13 cellular contexts compared by ENCODE assay signal in the genomic region with DNA sequence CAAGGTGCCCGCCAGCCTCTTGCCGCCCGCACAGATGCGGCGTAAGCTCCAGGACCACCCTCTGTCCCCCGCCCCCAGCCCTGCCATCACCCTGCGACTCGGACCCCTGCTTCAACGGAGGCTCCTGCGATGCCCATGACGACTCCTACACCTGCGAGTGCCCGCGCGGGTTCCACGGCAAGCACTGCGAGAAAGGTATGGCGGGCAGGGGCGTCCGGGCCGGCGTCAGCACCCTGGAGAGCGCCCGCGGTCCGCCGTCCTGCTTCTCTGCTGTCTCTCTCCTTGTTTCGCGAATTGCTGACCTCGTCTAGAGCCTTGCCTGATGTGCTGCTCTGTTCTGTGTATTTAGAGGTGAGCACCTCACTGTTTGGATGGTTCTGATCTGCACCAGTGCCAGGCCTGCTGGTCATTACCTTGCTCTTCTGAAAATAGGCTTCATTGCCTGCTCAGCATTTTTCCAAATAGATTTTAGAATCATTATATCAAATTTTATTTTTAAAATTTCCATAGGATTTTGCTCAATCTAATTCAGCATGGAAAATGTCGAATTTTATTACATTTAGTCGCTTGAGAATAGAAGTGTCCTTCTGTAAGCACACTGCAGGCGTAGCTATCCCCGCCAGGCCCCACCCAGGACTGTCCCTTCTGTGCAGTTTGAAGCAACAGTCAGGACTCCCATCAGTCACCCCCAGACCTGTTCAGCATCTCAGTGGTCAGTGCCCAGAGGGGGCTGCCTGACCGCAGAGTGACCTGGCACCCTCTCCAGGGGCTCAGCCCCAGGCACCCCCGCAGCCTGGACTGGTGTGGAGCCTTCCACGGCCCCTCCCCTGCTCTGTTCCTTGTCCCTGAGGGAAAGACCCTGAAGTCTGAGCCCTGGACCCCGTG. TPM values are rescaled to one million over a fixed set of nuclear protein-coding genes. Genes with fewer than 3 reads are reported as not detected.
DNase-seq lines count a peak whose midpoint lies in the region; ATAC-seq, FAIRE-seq and TF ChIP-seq lines count a peak whose summit lies in the region.
"Had no signal": no experiment of that assay in that cellular context is flagged by ENCODE, and none has a peak within 500 bp of the region (broad histone marks: within the 10 kb centered on the region; RNA-seq: fewer than 3 reads in every experiment).

No MANE protein-coding gene starts in this region.

- FAIRE-seq in urothelium cell line (lab: Jason Lieb, UNC): no peak

- ATAC-seq in Right ventricle myocardium inferior (no peak), left ventricle myocardium superior (no peak), memory B cell (ENCODE audit: low read depth) (no peak), HG02759 (IDR thresholded peaks at IDR 0.05; ENCODE audit: unreplicated experiment) (no peak)

- DNase-seq in Right ventricle myocardium inferior (ENCODE audit: missing footprints): peak; percentile 37
- no peak for DNase-seq in left ventricle myocardium superior
- peak; percentile 72 for DNase-seq in endothelial cell (ENCODE audit: low spot score)
- DNase-seq in memory B cell (ENCODE audit: low spot score in 2 of 2): no peak
- DNase-seq in urothelium cell line (ENCODE audit: low spot score): peak; percentile 16
- no peak for DNase-seq in activated T-cell treated with anti-CD3 and anti-CD28 coated beads, Interleukin-2, amount 50 U/mL, for 24 hours
- no peak for DNase-seq in HFFc6
- DNase-seq: activated naive CD4-positive, alpha-beta T cell treated with anti-CD3 and anti-CD28 coated beads, Interleukin-2, amount 10 ng/mL, durations not matched to agents 7 days and 5 days; NCI-H2029; stimulated activated CD4-positive, alpha-beta T cell treated with anti-CD3 and anti-CD28 coated beads, Interleukin-12 subunit alpha, Interleukin-12 subunit beta, amount 100 ng/mL, for 4 hours; substantia nigra; T-helper 9 cell had no signal

- no peak for TF ChIP-seq CTCF in endothelial cell (IDR thresholded peaks at IDR 0.05; ENCODE audit: unreplicated experiment)
- TF ChIP-seq CTCF in HFFc6 (IDR thresholded peaks at IDR 0.05): no peak

- H3K27ac Mint-ChIP-seq in endothelial cell (ENCODE audit: unreplicated experiment) (no peak overlapping the region), memory B cell (peak overlapping the region; percentile 62), HFFc6 (no peak overlapping the region)
- H3K27ac Mint-ChIP-seq in activated T-cell treated with anti-CD3 and anti-CD28 coated beads, Interleukin-2, amount 50 U/mL, for 24 hours: no peak overlapping the region
- H3K27ac Mint-ChIP-seq: activated naive CD4-positive, alpha-beta T cell treated with anti-CD3 and anti-CD28 coated beads, Interleukin-2, amount 10 ng/mL, durations not matched to agents 7 days and 5 days had no signal

- intact Hi-C loops in Right ventricle myocardium inferior (cut with DNase I): no loop called here
- intact Hi-C loops in left ventricle myocardium superior (cut with micrococcal nuclease): no loop called here

- H3K4me3 Mint-ChIP-seq in endothelial cell (ENCODE audit: unreplicated experiment) (no peak overlapping the region), memory B cell (no peak overlapping the region), HFFc6 (no peak overlapping the region)
- H3K4me3 Mint-ChIP-seq in activated T-cell treated with anti-CD3 and anti-CD28 coated beads, Interleukin-2, amount 50 U/mL, for 24 hours: no peak overlapping the region
- H3K4me3 Mint-ChIP-seq: activated naive CD4-positive, alpha-beta T cell treated with anti-CD3 and anti-CD28 coated beads, Interleukin-2, amount 10 ng/mL, durations not matched to agents 7 days and 5 days had no signal

- H3K27me3 Mint-ChIP-seq in endothelial cell (ENCODE audit: unreplicated experiment) (peaks cover 10% of the 10 kb centered on the region), memory B cell (no peaks in the 10 kb centered on the region), HFFc6 (ENCODE audit: insufficient read depth) (no peaks in the 10 kb centered on the region; the same call in 1 of the 2 replicates)
- H3K27me3 Mint-ChIP-seq in activated T-cell treated with anti-CD3 and anti-CD28 coated beads, Interleukin-2, amount 50 U/mL, for 24 hours: no peaks in the 10 kb centered on the region
- H3K27me3 Mint-ChIP-seq: activated naive CD4-positive, alpha-beta T cell treated with anti-CD3 and anti-CD28 coated beads, Interleukin-2, amount 10 ng/mL, durations not matched to agents 7 days and 5 days had no signal

- no peaks in the 10 kb centered on the region for H3K4me1 Mint-ChIP-seq in endothelial cell (ENCODE audit: unreplicated experiment)
- H3K4me1 Mint-ChIP-seq in memory B cell: no peaks in the 10 kb centered on the region
- H3K4me1 Mint-ChIP-seq in activated T-cell treated with anti-CD3 and anti-CD28 coated beads, Interleukin-2, amount 50 U/mL, for 24 hours (ENCODE audit: low read depth): no peaks in the 10 kb centered on the region
- H3K4me1 Mint-ChIP-seq in HFFc6 (ENCODE audit: low read depth): no peaks in the 10 kb centered on the region
- H3K4me1 Mint-ChIP-seq: activated naive CD4-positive, alpha-beta T cell treated with anti-CD3 and anti-CD28 coated beads, Interleukin-2, amount 10 ng/mL, durations not matched to agents 7 days and 5 days had no signal

- H3K9me3 Mint-ChIP-seq in endothelial cell (ENCODE audit: unreplicated experiment) (no peaks in the 10 kb centered on the region), memory B cell (no peaks in the 10 kb centered on the region), HFFc6 (peaks cover 3% of the 10 kb centered on the region)
- H3K9me3 Mint-ChIP-seq in activated T-cell treated with anti-CD3 and anti-CD28 coated beads, Interleukin-2, amount 50 U/mL, for 24 hours: peaks cover 8% of the 10 kb centered on the region
- H3K9me3 Mint-ChIP-seq: activated naive CD4-positive, alpha-beta T cell treated with anti-CD3 and anti-CD28 coated beads, Interleukin-2, amount 10 ng/mL, durations not matched to agents 7 days and 5 days had no signal

- H3K36me3 Mint-ChIP-seq in endothelial cell (ENCODE audit: low read depth, unreplicated experiment) (no peaks in the 10 kb centered on the region), memory B cell (peaks cover 14% of the 10 kb centered on the region), HFFc6 (ENCODE audit: low read depth) (no peaks in the 10 kb centered on the region)
- H3K36me3 Mint-ChIP-seq in activated T-cell treated with anti-CD3 and anti-CD28 coated beads, Interleukin-2, amount 50 U/mL, for 24 hours (ENCODE audit: low read depth): peaks cover 7% of the 10 kb centered on the region

RNA-seq across cellular contexts. Expression of a gene that starts 51.6 kb away (rescaled TPM):
- total RNA-seq in Right ventricle myocardium inferior (6.7 TPM), left ventricle myocardium superior (7.4 TPM), endothelial cell (ENCODE audit: unreplicated experiment) (2.3 TPM)
- 1 to 10 TPM; 1.2 to 2.1 (median 1.6) TPM for total RNA-seq in HFFc6 (2021; fragmentation: NEBNext Ultra II Directional; extraction: Animal tissue kit (Norgen Biotek cat#: 25700))

RNA-seq across cellular contexts. Expression of a gene that starts 52.1 kb away (rescaled TPM):
- total RNA-seq in Right ventricle myocardium inferior (23.0 TPM), left ventricle myocardium superior (25.8 TPM), endothelial cell (ENCODE audit: unreplicated experiment) (82.4 TPM)
- 10 to 100 TPM; 17.2 to 20.6 (median 17.9) TPM for total RNA-seq in HFFc6 (2021; fragmentation: NEBNext Ultra II Directional; extraction: Animal tissue kit (Norgen Biotek cat#: 25700))

Comparison
In these comparisons a context has a peak if more than half of its experiments do, and no peak if none do; other contexts are left out.
1. DNase-seq: peak in Right ventricle myocardium inferior (single experiment), endothelial cell (single experiment) and urothelium cell line (single experiment); none in left ventricle myocardium superior (single experiment), memory B cell (0 of 2), activated T-cell treated with anti-CD3 and anti-CD28 coated beads, Interleukin-2, amount 50 U/mL, for 24 hours (single experiment) and HFFc6 (single experiment).